15 cellular contexts compared by ENCODE assay signal in the genomic region with DNA sequence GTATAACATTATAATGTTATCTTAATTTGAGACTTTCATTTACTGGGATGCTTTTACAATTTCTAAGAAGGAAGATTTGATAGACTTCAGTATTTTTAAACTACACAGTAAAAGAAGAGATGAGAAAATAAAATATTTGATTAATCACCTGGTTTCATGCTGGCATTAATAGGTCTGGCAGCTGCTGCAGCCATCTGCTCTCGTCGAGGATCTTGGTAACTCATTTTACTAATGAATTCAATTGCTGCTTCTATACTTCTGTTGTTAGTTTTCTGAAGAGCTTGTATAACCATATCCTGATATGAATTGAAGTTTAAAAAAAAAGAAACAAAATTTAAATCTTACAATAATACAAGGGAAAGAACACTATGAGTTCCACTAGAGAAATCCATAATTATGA.
"Had no signal": no experiment of that assay in that cellular context is flagged by ENCODE, and none has a peak within 500 bp of the region (broad histone marks: within the 10 kb centered on the region; RNA-seq: fewer than 3 reads in every experiment).

No MANE protein-coding gene starts in this region.

- ATAC-seq: heart left ventricle had no signal

- H3K27me3 ChIP-seq: heart left ventricle, sigmoid colon, transverse colon had no signal

- H3K27ac ChIP-seq: heart left ventricle, left ventricle myocardium inferior, sigmoid colon, transverse colon had no signal

- FAIRE-seq: astrocyte, keratinocyte had no signal

- H3K4me3 ChIP-seq: heart left ventricle, left ventricle myocardium inferior, sigmoid colon, transverse colon had no signal

- H3K9me3 ChIP-seq: heart left ventricle, left ventricle myocardium inferior, sigmoid colon, transverse colon had no signal

- DNase-seq: activated CD4-positive, alpha-beta memory T cell treated with anti-CD3 and anti-CD28 coated beads for 36 hours; activated CD4-positive, alpha-beta T cell treated with anti-CD3 and anti-CD28 coated beads for 1 hour; activated naive CD4-positive, alpha-beta T cell; cortex of kidney; effector CD8-positive, alpha-beta T cell; foreskin melanocyte; heart left ventricle; left ventricle myocardium inferior; sigmoid colon; stimulated activated CD4-positive, alpha-beta T cell treated with anti-CD3 and anti-CD28 coated beads, Interleukin-2, amount 100 ng/mL, for 24 hours; stimulated activated naive CD4-positive, alpha-beta T cell; substantia nigra; transverse colon had no signal
